Comparison of ENCODE assay signal across 16 cellular contexts in the genomic region with DNA sequence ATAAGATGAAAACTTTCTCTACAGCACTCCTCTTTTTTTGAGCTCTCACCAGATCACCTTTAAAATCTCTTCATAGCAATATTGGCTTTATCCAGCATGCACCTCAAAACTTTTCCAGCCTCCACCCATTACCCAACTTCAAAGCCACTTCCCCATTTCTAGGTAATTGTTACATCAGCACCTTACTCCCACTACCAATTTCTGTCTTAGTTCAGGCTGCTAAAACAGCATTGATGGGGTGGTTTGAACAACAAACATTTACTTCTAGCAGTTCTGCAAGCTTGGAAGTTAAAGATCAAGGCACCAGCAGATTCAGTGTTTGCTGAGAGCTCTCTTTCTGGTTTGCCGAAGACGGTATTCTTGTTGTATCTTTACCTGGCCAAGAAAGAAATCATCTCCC.
DNase-seq lines count a peak whose midpoint lies in the region; ATAC-seq, FAIRE-seq and TF ChIP-seq lines count a peak whose summit lies in the region.
"Had no signal": no experiment of that assay in that cellular context is flagged by ENCODE, and none has a peak within 500 bp of the region (broad histone marks: within the 10 kb centered on the region; RNA-seq: fewer than 3 reads in every experiment).

No MANE protein-coding gene starts in this region.

- no peaks in the 10 kb centered on the region for H3K36me3 ChIP-seq in CD4-positive, CD25-positive, alpha-beta regulatory T cell (ENCODE audit: control insufficient read depth, insufficient read depth, low read length)
- H3K36me3 ChIP-seq: BLaER1 treated with 17β-estradiol and CSF1 and Interleukin-3, amounts not matched to agents 10 nM and 100 nM; thoracic aorta; WERI-Rb-1 had no signal

- no peaks in the 10 kb centered on the region for H3K27me3 Mint-ChIP-seq in CD4-positive, CD25-positive, alpha-beta regulatory T cell
- no peaks in the 10 kb centered on the region for H3K27me3 Mint-ChIP-seq in activated naive CD8-positive, alpha-beta T cell
- no peaks in the 10 kb centered on the region for H3K27me3 Mint-ChIP-seq in chondrocyte (ENCODE audit: low read depth)

- peak overlapping the region; percentile 47 to 97 (median 71) for H3K27ac Mint-ChIP-seq in CD4-positive, CD25-positive, alpha-beta regulatory T cell
- peak overlapping the region; percentile 83 for H3K27ac Mint-ChIP-seq in activated naive CD8-positive, alpha-beta T cell
- no peak overlapping the region for H3K27ac Mint-ChIP-seq in chondrocyte (ENCODE audit: unreplicated experiment)

- peak; percentile 60 for FAIRE-seq in GM18507 (lab: Jason Lieb, UNC)
- FAIRE-seq: GM12892 had no signal

- DNase-seq in CD4-positive, CD25-positive, alpha-beta regulatory T cell, result peak in 1 of 3 donors; percentile 73
- DNase-seq in GM18507 (ENCODE audit: extremely low spot score, insufficient read length, low read depth) (no peak), SIG-M5 (lab: John Stamatoyannopoulos, UW) (peak; percentile 34), chondrocyte (ENCODE audit: low spot score) (no peak), RWPE1 (ENCODE audit: low spot score) (no peak), SW480 (ENCODE audit: low spot score) (no peak)
- DNase-seq: hippocampal formation; NCI-H2029 treated with DMSO at 0.1 percent for 48 hours; Right ventricle myocardium superior; stimulated activated CD4-positive, alpha-beta T cell treated with anti-CD3 and anti-CD28 coated beads, Interleukin-12 subunit alpha, Interleukin-12 subunit beta, amount 100 ng/mL, for 4 hours; WERI-Rb-1 had no signal

- peaks cover 18 to 59% (median 33%) of the 10 kb centered on the region in 4 donors for H3K4me1 Mint-ChIP-seq in CD4-positive, CD25-positive, alpha-beta regulatory T cell
- peaks cover 49% of the 10 kb centered on the region for H3K4me1 Mint-ChIP-seq in activated naive CD8-positive, alpha-beta T cell (ENCODE audit: low read depth)
- peaks cover 7% of the 10 kb centered on the region for H3K4me1 Mint-ChIP-seq in chondrocyte (ENCODE audit: low read depth)

- no peak for ATAC-seq in CD4-positive, CD25-positive, alpha-beta regulatory T cell (ENCODE audit: low read depth in 2 of 2)

- H3K4me3 ChIP-seq in CD4-positive, CD25-positive, alpha-beta regulatory T cell (ENCODE audit: low read depth, low read length), result peak overlapping the region; percentile 15
- H3K4me3 ChIP-seq: BLaER1 treated with 17β-estradiol and CSF1 and Interleukin-3, amounts not matched to agents 10 nM and 100 nM; thoracic aorta had no signal

- H3K9me3 ChIP-seq in CD4-positive, CD25-positive, alpha-beta regulatory T cell (ENCODE audit: control insufficient read depth in 2 of 2, low read length in 2 of 2), result no peaks in the 10 kb centered on the region
- H3K9me3 ChIP-seq: thoracic aorta had no signal

- H3K27me3 ChIP-seq in CD4-positive, CD25-positive, alpha-beta regulatory T cell (ENCODE audit: control insufficient read depth, insufficient read depth, low read length), result no peaks in the 10 kb centered on the region
- H3K27me3 ChIP-seq: BLaER1 treated with 17β-estradiol and CSF1 and Interleukin-3, amounts not matched to agents 10 nM and 100 nM had no signal

- POLR2A ChIA-PET in RWPE1 (lab: Yijun Ruan, JAX; ENCODE audit: low non-redundant PET), result no interaction called here

- TF ChIP-seq CTCF in chondrocyte (IDR thresholded peaks at IDR 0.05), result no peak
- TF ChIP-seq CTCF in RWPE1 (conservative IDR thresholded peaks at IDR 0.05; ENCODE audit: low read depth), result no peak

- peaks cover 27% of the 10 kb centered on the region for H3K4me1 ChIP-seq in CD4-positive, CD25-positive, alpha-beta regulatory T cell (ENCODE audit: control insufficient read depth, insufficient read depth, low read length, poor library complexity, severe bottlenecking)
- H3K4me1 ChIP-seq: parathyroid adenoma had no signal

- no peak overlapping the region for H3K27ac ChIP-seq in CD4-positive, CD25-positive, alpha-beta regulatory T cell (ENCODE audit: insufficient read depth, low read length, poor library complexity, severe bottlenecking)
- no peak overlapping the region for H3K27ac ChIP-seq in RWPE1
- H3K27ac ChIP-seq: BLaER1 treated with 17β-estradiol and CSF1 and Interleukin-3, amounts not matched to agents 10 nM and 100 nM; parathyroid adenoma; thoracic aorta; WERI-Rb-1 had no signal

- peaks cover 3% of the 10 kb centered on the region for H3K36me3 Mint-ChIP-seq in CD4-positive, CD25-positive, alpha-beta regulatory T cell
- peaks cover 11% of the 10 kb centered on the region for H3K36me3 Mint-ChIP-seq in activated naive CD8-positive, alpha-beta T cell
- H3K36me3 Mint-ChIP-seq in chondrocyte (ENCODE audit: low read depth), result peaks cover under 1% of the 10 kb centered on the region

- CTCF ChIA-PET in RWPE1 (lab: Yijun Ruan, JAX), result interaction anchor here (0.7 kb wide), 1 partner anchor 1515 kb away, joined by 5 read pairs; no protein-coding TSS in a partner anchor

- H3K4me3 Mint-ChIP-seq in CD4-positive, CD25-positive, alpha-beta regulatory T cell, result peak overlapping the region in 2 of 4 donors; percentile 4 to 38
- peak overlapping the region; percentile 3 for H3K4me3 Mint-ChIP-seq in activated naive CD8-positive, alpha-beta T cell
- no peak overlapping the region for H3K4me3 Mint-ChIP-seq in chondrocyte (ENCODE audit: unreplicated experiment)

- H3K9me3 Mint-ChIP-seq in CD4-positive, CD25-positive, alpha-beta regulatory T cell, result peaks cover 0 to 9% (median 3%) of the 10 kb centered on the region in 7 donors
- H3K9me3 Mint-ChIP-seq in activated naive CD8-positive, alpha-beta T cell (ENCODE audit: low read depth), result peaks cover 12% of the 10 kb centered on the region
- H3K9me3 Mint-ChIP-seq in chondrocyte (ENCODE audit: low read depth), result peaks cover 4% of the 10 kb centered on the region
